17 cellular contexts compared by ENCODE assay signal in the genomic region with DNA sequence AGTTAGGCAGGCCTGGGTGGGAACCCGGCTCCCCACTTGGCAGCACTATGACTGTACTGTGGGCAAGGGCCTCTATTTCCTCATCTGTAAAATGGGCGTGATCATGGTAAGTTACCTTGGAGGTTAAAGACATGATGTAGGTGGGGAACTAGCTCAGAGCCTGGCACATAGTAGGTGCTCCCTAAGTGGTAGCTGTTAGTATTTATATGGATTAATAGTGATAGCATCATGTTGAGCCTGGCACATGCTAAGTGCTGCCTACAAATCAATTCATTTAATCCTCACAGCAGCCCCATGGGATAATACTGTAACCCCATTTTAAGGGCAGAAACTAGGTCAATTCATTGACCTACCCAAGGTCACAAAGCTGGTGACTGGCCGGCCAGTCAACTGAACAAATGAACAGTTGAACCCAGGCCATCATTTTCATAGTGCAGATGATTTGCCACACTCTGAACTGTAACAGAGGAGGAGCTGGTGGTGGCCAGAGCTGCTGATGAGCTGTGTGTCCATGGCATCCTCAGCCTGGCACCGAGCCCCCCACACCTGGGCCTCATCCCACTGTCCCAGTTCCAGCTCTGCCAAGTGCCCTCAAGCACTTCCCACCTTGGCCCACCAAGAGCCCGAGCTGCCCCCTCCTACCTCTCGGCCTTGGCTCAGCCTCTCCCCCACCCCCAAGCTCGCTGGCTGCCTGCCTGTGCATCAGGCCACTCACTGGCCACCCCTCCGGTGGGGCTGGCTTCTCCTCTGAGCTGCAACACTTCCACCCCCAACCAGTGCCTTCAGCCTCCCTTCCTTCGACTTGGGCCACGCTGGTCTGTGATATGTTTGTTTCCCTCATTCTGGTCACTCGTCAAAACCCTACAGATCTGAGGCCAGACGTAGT. TPM values are rescaled to one million over a fixed set of nuclear protein-coding genes. Genes with fewer than 3 reads are reported as not detected.
A peak's percentile ranks its signal among the peaks of the same experiment; 100 is the strongest.
DNase-seq lines count a peak whose midpoint lies in the region; ATAC-seq and TF ChIP-seq lines count a peak whose summit lies in the region.
"Had no signal": no experiment of that assay in that cellular context is flagged by ENCODE, and none has a peak within 500 bp of the region (broad histone marks: within the 10 kb centered on the region; RNA-seq: fewer than 3 reads in every experiment).

No MANE protein-coding gene starts in this region.

- CTCF ChIA-PET in activated CD8-positive, alpha-beta memory T cell treated with anti-CD3 and anti-CD28 coated beads, Interleukin-2, amount 10 ng/mL, durations not matched to agents 7 days and 5 days (lab: Charles Lee): interaction anchor here (0.9 to 7.6 kb wide), 10 partner anchors 9 to 265 kb away, joined by 3 to 130 read pairs (median 6); a partner anchor contains a TSS

- no peaks in the 10 kb centered on the region for H3K27me3 ChIP-seq in lower lobe of right lung (ENCODE audit: low read depth)

- no peaks in the 10 kb centered on the region for H3K9me3 ChIP-seq in lower lobe of right lung
- H3K9me3 ChIP-seq: BLaER1 treated with 17β-estradiol and CSF1 and Interleukin-3, amounts not matched to agents 10 nM and 100 nM had no signal

- H3K27ac ChIP-seq in VCaP: peak overlapping the region; percentile 59; the same call in 1 of the 2 replicates
- H3K27ac ChIP-seq in lower lobe of right lung: peak overlapping the region; percentile 82
- H3K27ac ChIP-seq: BLaER1 treated with 17β-estradiol and CSF1 and Interleukin-3, amounts not matched to agents 10 nM and 100 nM had no signal

- intact Hi-C loops in lower lobe of right lung (cut with DNase I): loop anchor here (10.0 kb wide), 2 partner anchors 87 to 177 kb away; no protein-coding TSS in a partner anchor

- in situ Hi-C loops in KBM-7 (cut with MboI; ENCODE audit: low pct_unique_long_range_greater_than_20kb, low sequenced_read_pairs): loop anchor here (10.0 kb wide), 1 partner anchor 77 kb away; no protein-coding TSS in a partner anchor

- H3K4me3 ChIP-seq in lower lobe of right lung: no peak overlapping the region
- H3K4me3 ChIP-seq: BLaER1 treated with 17β-estradiol and CSF1 and Interleukin-3, amounts not matched to agents 10 nM and 100 nM had no signal

- peak; percentile 31 for DNase-seq in activated CD8-positive, alpha-beta memory T cell treated with anti-CD3 and anti-CD28 coated beads, Interleukin-2, amount 10 ng/mL, durations not matched to agents 7 days and 5 days
- DNase-seq in activated CD8-positive, alpha-beta memory T cell treated with anti-CD3 and anti-CD28 coated beads, Interleukin-2, amount 50 U/mL, for 4 hours: no peak
- DNase-seq in lower lobe of right lung (no peak), type B pancreatic cell (ENCODE audit: extremely low spot score, unreplicated experiment) (peak; percentile 61), hepatic stellate cell (ENCODE audit: low spot score) (no peak), activated T-cell treated with anti-CD3 and anti-CD28 coated beads for 4 hours (no peak), KBM-7 (no peak)
- DNase-seq: kidney glomerular epithelial cell; NCI-H2081 treated with DMSO at 0.1 percent for 48 hours; NCI-H510A; SHP77 treated with DMSO at 0.1 percent for 48 hours; stimulated activated naive CD4-positive, alpha-beta T cell; T-helper 17 cell; trophoblast cell had no signal

- TF ChIP-seq CTCF in VCaP (conservative IDR thresholded peaks at IDR 0.05) (no peak), lower lobe of right lung (IDR thresholded peaks at IDR 0.05) (no peak), type B pancreatic cell (conservative IDR thresholded peaks at IDR 0.05) (no peak)

- ATAC-seq in activated CD8-positive, alpha-beta memory T cell treated with anti-CD3 and anti-CD28 coated beads, Interleukin-2, amount 10 ng/mL, durations not matched to agents 7 days and 5 days: no peak
- peak in 1 of 2 donors; percentile 3 for ATAC-seq in lower lobe of right lung
- ATAC-seq: activated naive CD4-positive, alpha-beta T cell treated with anti-CD3 and anti-CD28 coated beads, Interleukin-2, amount 50 U/mL, for 72 hours; T-helper 17 cell had no signal

- no peak overlapping the region for H3K27ac Mint-ChIP-seq in activated CD8-positive, alpha-beta memory T cell treated with anti-CD3 and anti-CD28 coated beads, Interleukin-2, amount 10 ng/mL, durations not matched to agents 7 days and 5 days
- H3K27ac Mint-ChIP-seq in type B pancreatic cell: no peak overlapping the region
- H3K27ac Mint-ChIP-seq: activated naive CD4-positive, alpha-beta T cell treated with anti-CD3 and anti-CD28 coated beads, Interleukin-2, amount 50 U/mL, for 72 hours; T-helper 17 cell had no signal

- no peaks in the 10 kb centered on the region for H3K4me1 Mint-ChIP-seq in activated CD8-positive, alpha-beta memory T cell treated with anti-CD3 and anti-CD28 coated beads, Interleukin-2, amount 10 ng/mL, durations not matched to agents 7 days and 5 days
- peaks cover 14% of the 10 kb centered on the region for H3K4me1 Mint-ChIP-seq in type B pancreatic cell (ENCODE audit: unreplicated experiment)

- no peaks in the 10 kb centered on the region for H3K36me3 Mint-ChIP-seq in activated CD8-positive, alpha-beta memory T cell treated with anti-CD3 and anti-CD28 coated beads, Interleukin-2, amount 10 ng/mL, durations not matched to agents 7 days and 5 days
- no peaks in the 10 kb centered on the region for H3K36me3 Mint-ChIP-seq in type B pancreatic cell
- H3K36me3 Mint-ChIP-seq: activated naive CD4-positive, alpha-beta T cell treated with anti-CD3 and anti-CD28 coated beads, Interleukin-2, amount 50 U/mL, for 72 hours had no signal

- no peaks in the 10 kb centered on the region for H3K36me3 ChIP-seq in lower lobe of right lung
- H3K36me3 ChIP-seq: BLaER1 treated with 17β-estradiol and CSF1 and Interleukin-3, amounts not matched to agents 10 nM and 100 nM had no signal

- no peaks in the 10 kb centered on the region for H3K9me3 Mint-ChIP-seq in activated CD8-positive, alpha-beta memory T cell treated with anti-CD3 and anti-CD28 coated beads, Interleukin-2, amount 10 ng/mL, durations not matched to agents 7 days and 5 days (ENCODE audit: low read depth)
- no peaks in the 10 kb centered on the region for H3K9me3 Mint-ChIP-seq in type B pancreatic cell
- H3K9me3 Mint-ChIP-seq: activated naive CD4-positive, alpha-beta T cell treated with anti-CD3 and anti-CD28 coated beads, Interleukin-2, amount 50 U/mL, for 72 hours had no signal

- peaks cover 27% of the 10 kb centered on the region for H3K4me1 ChIP-seq in lower lobe of right lung

- H3K4me3 Mint-ChIP-seq in activated CD8-positive, alpha-beta memory T cell treated with anti-CD3 and anti-CD28 coated beads, Interleukin-2, amount 10 ng/mL, durations not matched to agents 7 days and 5 days: no peak overlapping the region
- no peak overlapping the region for H3K4me3 Mint-ChIP-seq in type B pancreatic cell
- H3K4me3 Mint-ChIP-seq: T-helper 17 cell had no signal

- peaks cover 16% of the 10 kb centered on the region for H3K27me3 Mint-ChIP-seq in activated CD8-positive, alpha-beta memory T cell treated with anti-CD3 and anti-CD28 coated beads, Interleukin-2, amount 10 ng/mL, durations not matched to agents 7 days and 5 days
- H3K27me3 Mint-ChIP-seq in type B pancreatic cell: peaks cover 4% of the 10 kb centered on the region

RNA-seq across cellular contexts. Expression of a gene that starts 58.3 kb away (rescaled TPM):
- under 1 TPM; 0.12 to 0.40 TPM for total RNA-seq in activated CD8-positive, alpha-beta memory T cell treated with anti-CD3 and anti-CD28 coated beads, Interleukin-2, amount 10 ng/mL, durations not matched to agents 7 days and 5 days
- total RNA-seq in lower lobe of right lung: 44.9 TPM
- total RNA-seq in type B pancreatic cell (ENCODE audit: low replicate concordance): 1.8 and 13.7 TPM in 2 replicates
- total RNA-seq: activated naive CD4-positive, alpha-beta T cell treated with anti-CD3 and anti-CD28 coated beads, Interleukin-2, amount 50 U/mL, for 72 hours; T-helper 17 cell had no signal

Comparison
In these comparisons a context has a peak if more than half of its experiments do, and no peak if none do; other contexts are left out.
1. DNase-seq: peak in activated CD8-positive, alpha-beta memory T cell treated with anti-CD3 and anti-CD28 coated beads, Interleukin-2, amount 10 ng/mL, durations not matched to agents 7 days and 5 days (single experiment) and type B pancreatic cell (single experiment); none in activated CD8-positive, alpha-beta memory T cell treated with anti-CD3 and anti-CD28 coated beads, Interleukin-2, amount 50 U/mL, for 4 hours (single experiment), lower lobe of right lung (single experiment), hepatic stellate cell (single experiment), activated T-cell treated with anti-CD3 and anti-CD28 coated beads for 4 hours (single experiment) and KBM-7 (single experiment).